Comparison of ENCODE assay signal across 9 cellular contexts in genomic region chr18:23225518-23225917, GRCh38.
A peak's percentile ranks its signal among the peaks of the same experiment; 100 is the strongest.
DNase-seq lines count a peak whose midpoint lies in the region; TF ChIP-seq lines count a peak whose summit lies in the region.
"Had no signal": no experiment of that assay in that cellular context is flagged by ENCODE, and none has a peak within 500 bp of the region (broad histone marks: within the 10 kb centered on the region; RNA-seq: fewer than 3 reads in every experiment).

No MANE protein-coding gene starts in this region.

- no peak overlapping the region for H3K4me3 ChIP-seq in ACC112 (ENCODE audit: low read depth, low read length)
- H3K4me3 ChIP-seq in mucosa of rectum (ENCODE audit: low read length in 2 of 2), result no peak overlapping the region

- TF ChIP-seq CTCF in GM10266 (IDR thresholded peaks at IDR 0.05; ENCODE audit: control insufficient read depth, insufficient read depth, low read depth, missing control alignments), result no peak

- H3K27ac ChIP-seq in ACC112 (ENCODE audit: low read depth, low read length), result peak overlapping the region; percentile 94
- peak overlapping the region; percentile 1 for H3K27ac ChIP-seq in cingulate gyrus (ENCODE audit: low read depth, low read length)
- peak overlapping the region; percentile 54 to 59 for H3K27ac ChIP-seq in mucosa of rectum (ENCODE audit: low read depth in 2 of 2, low read length in 2 of 2)

- no peaks in the 10 kb centered on the region for H3K79me2 ChIP-seq in ACC112 (ENCODE audit: control insufficient read depth, insufficient read depth, low read length, unreplicated experiment)

- H2AFZ ChIP-seq in ACC112 (ENCODE audit: low read length, unreplicated experiment), result peak overlapping the region; percentile 40

- H3K27me3 ChIP-seq in ACC112 (ENCODE audit: insufficient read depth, low read length) (no peaks in the 10 kb centered on the region), mucosa of rectum (ENCODE audit: control insufficient read depth in 2 of 2, insufficient read depth in 2 of 2, low read length in 2 of 2) (no peaks in the 10 kb centered on the region)

- no peak overlapping the region for H3K9ac ChIP-seq in mucosa of rectum (ENCODE audit: low read depth in 1 of 2, low read length in 2 of 2)

- H3K4me1 ChIP-seq in ACC112 (ENCODE audit: control insufficient read depth, insufficient read depth, low read length, unreplicated experiment) (peaks cover 60% of the 10 kb centered on the region), mucosa of rectum (ENCODE audit: control insufficient read depth in 2 of 2, insufficient read depth in 2 of 2, low read length in 2 of 2) (peaks cover 8% of the 10 kb centered on the region in 2 donors)

- H3K36me3 ChIP-seq in ACC112 (ENCODE audit: insufficient read depth, low read length), result no peaks in the 10 kb centered on the region
- no peaks in the 10 kb centered on the region for H3K36me3 ChIP-seq in mucosa of rectum (ENCODE audit: control insufficient read depth in 2 of 2, insufficient read depth in 2 of 2, low read length in 2 of 2)

- DNase-seq in HT1080 (ENCODE audit: low read depth) (peak; percentile 85), NCI-H146 (lab: John Stamatoyannopoulos, UW) (no peak), nucleus accumbens (lab: John Stamatoyannopoulos, UW) (no peak), epidermal melanocyte (ENCODE audit: insufficient read length, low spot score) (no peak), GM10266 (ENCODE audit: extremely low spot score) (no peak)
- DNase-seq: CD8-positive, alpha-beta memory T cell had no signal

- no peaks in the 10 kb centered on the region for H3K9me3 ChIP-seq in mucosa of rectum (ENCODE audit: control insufficient read depth in 2 of 2, low read length in 2 of 2)

Comparison
In these comparisons a context has a peak if more than half of its experiments do, and no peak if none do; other contexts are left out.
1. H3K27ac ChIP-seq: peak in every context shown above with its lines; median percentile 94 in ACC112; 56 in mucosa of rectum; 1 in cingulate gyrus.